26 cellular contexts compared by ENCODE assay signal in the genomic region with DNA sequence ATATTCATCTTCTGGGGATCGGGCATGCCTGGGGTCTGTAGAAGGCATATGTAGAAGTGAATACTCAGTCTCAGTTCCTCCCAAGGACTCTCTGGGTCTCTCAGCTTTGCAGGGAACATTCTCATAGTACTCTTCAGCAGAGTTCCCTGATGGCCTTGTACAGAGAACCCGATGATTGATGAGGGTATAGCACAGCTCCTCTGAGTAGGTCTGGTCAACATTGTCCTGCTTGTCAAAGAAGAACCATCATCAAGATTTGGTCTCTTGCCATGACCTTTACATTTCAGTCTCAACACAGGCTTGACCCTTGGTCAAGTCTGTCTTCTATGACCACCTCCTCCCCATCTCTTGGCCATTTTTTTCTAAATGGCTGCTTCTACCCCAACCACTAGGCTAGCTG. TPM values are rescaled to one million over a fixed set of nuclear protein-coding genes. Genes with fewer than 3 reads are reported as not detected.
"Had no signal": no experiment of that assay in that cellular context is flagged by ENCODE, and none has a peak within 500 bp of the region (broad histone marks: within the 10 kb centered on the region; RNA-seq: fewer than 3 reads in every experiment).

No MANE protein-coding gene starts in this region.

- H3K27me3 ChIP-seq: hepatocyte, upper lobe of left lung had no signal

- DNase-seq: activated CD4-positive, alpha-beta memory T cell treated with anti-CD3 and anti-CD28 coated beads, Interleukin-2, amount 10 ng/mL, durations not matched to agents 7 days and 5 days; activated CD4-positive, alpha-beta T cell treated with anti-CD3 and anti-CD28 coated beads for 4 hours; activated gamma-delta T cell; aorta; effector CD4-positive, alpha-beta T cell; foreskin fibroblast; immature natural killer cell; naive thymus-derived CD8-positive, alpha-beta T cell; retina; stimulated activated CD4-positive, alpha-beta T cell treated with anti-CD3 and anti-CD28 coated beads, Interleukin-2, amount 100 ng/mL, for 48 hours; stimulated activated naive CD4-positive, alpha-beta T cell treated with Interleukin-2 at 50 U/mL for 16 hours; T-helper 9 cell; upper lobe of left lung had no signal

- H3K36me3 Mint-ChIP-seq: brain, immature natural killer cell had no signal

- H3K4me2 ChIP-seq: hepatocyte had no signal

- H3K4me3 Mint-ChIP-seq: activated CD4-positive, alpha-beta memory T cell treated with anti-CD3 and anti-CD28 coated beads, Interleukin-2, amount 10 ng/mL, durations not matched to agents 7 days and 5 days; activated T-helper 1 cell treated with anti-CD3 and anti-CD28 coated beads, Interleukin-12 subunit alpha, Interleukin-12 subunit beta, Interleukin-2, Interleukin-4 antibody, amounts not matched to agents 30 ng/mL and 10 ng/mL and 1 ng/mL, durations not matched to agents 14 hours and 24 hours and 36 hours; brain; dendritic cell treated with granulocyte-macrophage colony-stimulating factor and Interleukin-4, amounts not matched to agents 40 ng/mL and 50 ng/mL, for 4 days; immature natural killer cell; naive thymus-derived CD8-positive, alpha-beta T cell; WTC11 had no signal

- H3K9me3 Mint-ChIP-seq: activated CD4-positive, alpha-beta memory T cell treated with anti-CD3 and anti-CD28 coated beads, Interleukin-2, amount 10 ng/mL, durations not matched to agents 7 days and 5 days; activated naive CD4-positive, alpha-beta T cell treated with anti-CD3 and anti-CD28 coated beads, Interleukin-2, amount 50 U/mL, for 72 hours; activated T-helper 1 cell treated with anti-CD3 and anti-CD28 coated beads, Interleukin-12 subunit alpha, Interleukin-12 subunit beta, Interleukin-2, Interleukin-4 antibody, amounts not matched to agents 30 ng/mL and 10 ng/mL and 1 ng/mL, durations not matched to agents 14 hours and 24 hours and 36 hours; dendritic cell treated with granulocyte-macrophage colony-stimulating factor and Interleukin-4, amounts not matched to agents 40 ng/mL and 50 ng/mL, for 4 days; immature natural killer cell; naive thymus-derived CD8-positive, alpha-beta T cell; WTC11 had no signal

- H3K27ac Mint-ChIP-seq: activated CD4-positive, alpha-beta memory T cell treated with anti-CD3 and anti-CD28 coated beads, Interleukin-2, amount 10 ng/mL, durations not matched to agents 7 days and 5 days; activated T-helper 1 cell treated with anti-CD3 and anti-CD28 coated beads, Interleukin-12 subunit alpha, Interleukin-12 subunit beta, Interleukin-2, Interleukin-4 antibody, amounts not matched to agents 30 ng/mL and 10 ng/mL and 1 ng/mL, durations not matched to agents 14 hours and 24 hours and 36 hours; brain; dendritic cell treated with granulocyte-macrophage colony-stimulating factor and Interleukin-4, amounts not matched to agents 40 ng/mL and 50 ng/mL, for 4 days; immature natural killer cell; WTC11 had no signal

- H3K4me3 ChIP-seq: hepatocyte, lung, upper lobe of left lung had no signal

- H3K27me3 Mint-ChIP-seq: activated CD4-positive, alpha-beta memory T cell treated with anti-CD3 and anti-CD28 coated beads, Interleukin-2, amount 10 ng/mL, durations not matched to agents 7 days and 5 days; dendritic cell treated with granulocyte-macrophage colony-stimulating factor and Interleukin-4, amounts not matched to agents 40 ng/mL and 50 ng/mL, for 4 days; naive thymus-derived CD8-positive, alpha-beta T cell had no signal

- H2AFZ ChIP-seq: hepatocyte had no signal

- H3K79me2 ChIP-seq: hepatocyte had no signal

- H3K27ac ChIP-seq: hepatocyte, upper lobe of left lung had no signal

- H3K9me3 ChIP-seq: upper lobe of left lung had no signal

- ATAC-seq: activated naive CD4-positive, alpha-beta T cell treated with anti-CD3 and anti-CD28 coated beads, Interleukin-2, amount 50 U/mL, for 72 hours; left lobe of liver; naive thymus-derived CD8-positive, alpha-beta T cell; WTC11 had no signal

- H3K36me3 ChIP-seq: upper lobe of left lung had no signal

RNA-seq across cellular contexts. Expression of gene GCSAM, which starts 9.5 kb away (rescaled TPM):
- total RNA-seq: cardiac septum, chondrocyte, epithelial cell of proximal tubule, fibroblast of lung, hepatocyte, kidney epithelial cell had no signal
- polyA plus RNA-seq: fibroblast of lung had no signal
